34 cellular contexts compared by ENCODE assay signal in the genomic region with DNA sequence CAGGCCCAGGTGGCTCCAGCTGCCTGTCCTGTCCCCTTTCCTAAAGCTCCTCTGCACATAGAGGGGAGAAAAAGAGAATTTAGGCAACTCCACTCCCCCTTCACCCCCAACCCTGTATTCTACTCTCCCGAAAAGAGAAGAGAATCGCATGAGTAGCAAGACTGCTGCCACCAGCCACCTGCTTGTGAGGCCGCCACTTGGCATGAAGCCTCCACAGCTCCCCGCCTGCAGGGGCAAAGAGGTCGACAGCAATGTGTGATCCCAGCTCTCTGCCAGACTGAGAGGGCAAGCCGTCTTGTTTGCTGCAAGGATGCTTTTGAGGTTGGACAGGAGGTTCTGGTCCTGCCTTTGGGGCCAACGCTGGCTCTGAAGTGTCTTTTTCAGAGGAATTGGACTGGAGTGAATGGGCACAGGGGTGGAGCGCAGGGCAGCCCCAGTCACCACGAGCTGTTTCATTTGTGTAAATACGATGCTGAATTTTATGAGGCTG.
"Had no signal": no experiment of that assay in that cellular context is flagged by ENCODE, and none has a peak within 500 bp of the region (broad histone marks: within the 10 kb centered on the region; RNA-seq: fewer than 3 reads in every experiment).

No MANE protein-coding gene starts in this region.

- H3K27me3 Mint-ChIP-seq: activated B cell treated with CpG ODN at 0.5 μM for 24 hours; activated CD8-positive, alpha-beta T cell treated with anti-CD3 and anti-CD28 coated beads for 36 hours; activated naive CD8-positive, alpha-beta T cell; activated T-helper 17 cell treated with anti-CD3 and anti-CD28 coated beads, Interleukin-2, amount 50 U/mL, for 72 hours; central memory CD8-positive, alpha-beta T cell; T-helper 17 cell had no signal

- H3K4me1 Mint-ChIP-seq: activated B cell treated with CpG ODN at 0.5 μM for 24 hours; activated T-helper 17 cell treated with anti-CD3 and anti-CD28 coated beads, Interleukin-2, amount 50 U/mL, for 72 hours; central memory CD8-positive, alpha-beta T cell had no signal

- H3K27me3 ChIP-seq: brain microvascular endothelial cell, esophagus squamous epithelium, gastroesophageal sphincter had no signal

- H3K36me3 ChIP-seq: brain microvascular endothelial cell, WERI-Rb-1 had no signal

- H3K4me3 Mint-ChIP-seq: activated B cell treated with CpG ODN at 0.5 μM for 24 hours; activated CD8-positive, alpha-beta T cell treated with anti-CD3 and anti-CD28 coated beads for 36 hours; activated naive CD8-positive, alpha-beta T cell; activated T-cell treated with anti-CD3 and anti-CD28 coated beads, Interleukin-2, amount 50 U/mL, for 72 hours; activated T-helper 17 cell treated with anti-CD3 and anti-CD28 coated beads, Interleukin-2, amount 50 U/mL, for 72 hours; central memory CD8-positive, alpha-beta T cell; T-helper 17 cell; T-helper 2 cell treated with Interferon-gamma antibody and Interleukin-4, amounts not matched to agents 5 μg/mL and 100 μg/mL, for 36 hours had no signal

- H3K27ac Mint-ChIP-seq: activated B cell treated with CpG ODN at 0.5 μM for 24 hours; activated CD8-positive, alpha-beta T cell treated with anti-CD3 and anti-CD28 coated beads for 36 hours; activated naive CD8-positive, alpha-beta T cell; activated T-cell treated with anti-CD3 and anti-CD28 coated beads, Interleukin-2, amount 50 U/mL, for 72 hours; activated T-helper 17 cell treated with anti-CD3 and anti-CD28 coated beads, Interleukin-2, amount 50 U/mL, for 72 hours; T-helper 17 cell; T-helper 2 cell treated with Interferon-gamma antibody and Interleukin-4, amounts not matched to agents 5 μg/mL and 100 μg/mL, for 36 hours had no signal

- H3K4me1 ChIP-seq: esophagus squamous epithelium, gastroesophageal sphincter had no signal

- H3K9me3 ChIP-seq: esophagus squamous epithelium, gastroesophageal sphincter, heart right ventricle had no signal

- H3K27ac ChIP-seq: brain microvascular endothelial cell, epithelial cell of prostate, esophagus squamous epithelium, gastroesophageal sphincter, heart right ventricle, WERI-Rb-1 had no signal

- DNase-seq: activated B cell treated with CpG ODN at 0.5 μM for 24 hours; activated CD4-positive, alpha-beta T cell treated with anti-CD3 and anti-CD28 coated beads for 48 hours; activated CD4-positive, alpha-beta T cell treated with anti-CD3 and anti-CD28 coated beads, Interleukin-2, amount 50 U/mL, for 1 hour; activated CD4-positive, alpha-beta T cell treated with anti-CD3 and anti-CD28 coated beads, Interleukin-2, amount 50 U/mL, for 48 hours; activated CD8-positive, alpha-beta memory T cell treated with anti-CD3 and anti-CD28 coated beads for 24 hours; activated CD8-positive, alpha-beta T cell treated with anti-CD3 and anti-CD28 coated beads for 36 hours; activated effector memory CD4-positive, alpha-beta T cell treated with Interleukin-2 at 50 U/mL for 16 hours; activated gamma-delta T cell treated with Interleukin-2 at 50 U/mL for 16 hours; activated naive CD4-positive, alpha-beta T cell treated with anti-CD3 and anti-CD28 coated beads, Interleukin-2, amount 50 U/mL, for 16 hours; activated naive CD4-positive, alpha-beta T cell treated with Interleukin-2 at 50 U/mL for 16 hours; activated T-cell treated with anti-CD3 and anti-CD28 coated beads, Interleukin-2, amount 50 U/mL, for 72 hours; amniotic stem cell; anterior cingulate cortex; brain microvascular endothelial cell; cortex of kidney; dermis blood vessel endothelial cell; effector CD4-positive, alpha-beta T cell; esophagus squamous epithelium; foreskin melanocyte; heart right ventricle; T-helper 1 cell; T-helper 17 cell; T1000; WERI-Rb-1 had no signal

- H3K9me3 Mint-ChIP-seq: activated B cell treated with CpG ODN at 0.5 μM for 24 hours; activated CD8-positive, alpha-beta T cell treated with anti-CD3 and anti-CD28 coated beads for 36 hours; activated T-cell treated with anti-CD3 and anti-CD28 coated beads, Interleukin-2, amount 50 U/mL, for 72 hours; activated T-helper 17 cell treated with anti-CD3 and anti-CD28 coated beads, Interleukin-2, amount 50 U/mL, for 72 hours; central memory CD8-positive, alpha-beta T cell; T-helper 2 cell treated with Interferon-gamma antibody and Interleukin-4, amounts not matched to agents 5 μg/mL and 100 μg/mL, for 36 hours had no signal

- H3K36me3 Mint-ChIP-seq: activated naive CD8-positive, alpha-beta T cell had no signal

- H3K4me3 ChIP-seq: esophagus squamous epithelium, gastroesophageal sphincter, heart right ventricle had no signal

- FAIRE-seq: bronchial epithelial cell, colon, endometrium, endothelial cell of umbilical vein had no signal
